ENCODE assay signal across 15 cellular contexts in genomic region chr6:100372326-100372725, GRCh38.
"Had no signal": no experiment of that assay in that cellular context is flagged by ENCODE, and none has a peak within 500 bp of the region (broad histone marks: within the 10 kb centered on the region; RNA-seq: fewer than 3 reads in every experiment).

No MANE protein-coding gene starts in this region.

- FAIRE-seq: kidney had no signal

- DNase-seq: activated CD4-positive, alpha-beta memory T cell treated with anti-CD3 and anti-CD28 coated beads for 36 hours; activated T-cell treated with anti-CD3 and anti-CD28 coated beads, Interleukin-2, amount 50 U/mL, for 24 hours; amniotic stem cell; central memory CD4-positive, alpha-beta T cell; colonic mucosa; hippocampal formation; kidney; left ventricle myocardium inferior; mucosa of descending colon; naive thymus-derived CD8-positive, alpha-beta T cell; posterior cingulate gyrus; retina; T1000; tibial artery; uterus had no signal
